Comparison of ENCODE assay signal across 22 cellular contexts in the genomic region with DNA sequence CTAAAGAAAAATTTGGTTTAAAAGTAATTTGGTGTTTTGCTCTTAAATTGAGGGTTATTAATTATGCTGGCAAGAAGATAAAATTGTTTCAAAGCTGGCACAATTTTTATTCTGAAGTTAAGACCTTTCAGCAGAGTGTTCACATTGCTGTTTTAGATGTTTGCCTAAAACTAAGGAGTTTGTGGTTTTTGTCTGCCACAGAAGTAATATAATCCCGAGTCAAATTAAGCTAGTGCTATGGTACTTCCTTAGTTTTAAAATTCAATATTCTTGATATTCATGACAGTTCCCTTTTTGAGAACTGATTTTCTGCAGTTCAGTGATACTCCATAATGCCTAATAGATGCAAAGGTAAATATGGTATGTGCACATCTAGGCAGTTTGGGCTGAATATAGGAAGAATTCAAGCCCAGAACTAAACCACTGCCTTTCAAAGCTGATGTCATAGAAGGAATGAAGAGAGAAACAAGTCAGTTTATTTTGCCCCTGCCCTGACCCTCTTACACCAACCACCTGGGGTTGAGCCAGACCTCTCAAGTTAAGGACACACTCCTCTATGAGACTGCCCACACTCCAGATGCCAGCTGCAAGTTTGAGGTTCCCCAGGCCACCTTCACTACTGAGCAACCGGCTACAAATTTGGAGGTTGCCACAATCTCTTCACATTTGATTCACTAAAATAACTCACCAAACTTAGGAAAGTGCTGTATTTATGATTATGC. TPM values are rescaled to one million over a fixed set of nuclear protein-coding genes. Genes with fewer than 3 reads are reported as not detected.
"Had no signal": no experiment of that assay in that cellular context is flagged by ENCODE, and none has a peak within 500 bp of the region (broad histone marks: within the 10 kb centered on the region; RNA-seq: fewer than 3 reads in every experiment).

No MANE protein-coding gene starts in this region.

- H3K4me3 ChIP-seq: ascending aorta, cardiac muscle cell, esophagus muscularis mucosa, thoracic aorta had no signal

- H3K4me1 ChIP-seq: ascending aorta, esophagus muscularis mucosa had no signal

- ATAC-seq: activated T-cell treated with anti-CD3 and anti-CD28 coated beads, Interleukin-2, amount 50 U/mL, for 72 hours; left colon; stimulated activated naive B cell treated with anti-CD40 and anti-IgM and Interleukin-4, amounts not matched to agents 10 μg/mL and 1 μg/mL and 100 μg/mL, for 72 hours; T-helper 17 cell had no signal

- H3K9me3 ChIP-seq: ascending aorta, esophagus muscularis mucosa, thoracic aorta had no signal

- H3K36me3 ChIP-seq: ascending aorta, cardiac muscle cell, esophagus muscularis mucosa, thoracic aorta, WERI-Rb-1 had no signal

- H3K27ac ChIP-seq: ascending aorta, cardiac muscle cell, esophagus muscularis mucosa, thoracic aorta, WERI-Rb-1 had no signal

- DNase-seq: activated CD4-positive, alpha-beta T cell treated with anti-CD3 and anti-CD28 coated beads for 1 hour; activated CD8-positive, alpha-beta memory T cell treated with anti-CD3 and anti-CD28 coated beads for 24 hours; activated CD8-positive, alpha-beta memory T cell treated with anti-CD3 and anti-CD28 coated beads, Interleukin-2, amount 50 U/mL, for 48 hours; activated effector memory CD4-positive, alpha-beta T cell treated with anti-CD3 and anti-CD28 coated beads, Interleukin-2, amount 50 U/mL, for 16 hours; activated naive CD4-positive, alpha-beta T cell treated with anti-CD3 and anti-CD28 coated beads, Interleukin-2, amount 50 U/mL, for 16 hours; activated T-cell treated with anti-CD3 and anti-CD28 coated beads, Interleukin-2, amount 50 U/mL, for 72 hours; effector CD8-positive, alpha-beta T cell; hypothalamus; islet precursor cell; left colon; mammary epithelial cell; midbrain; nephron progenitor cell; nucleus accumbens; posterior cingulate gyrus; stimulated activated naive B cell treated with anti-CD40 and anti-IgM and Interleukin-4, amounts not matched to agents 10 μg/mL and 1 μg/mL and 100 μg/mL, for 72 hours; T-helper 17 cell; WERI-Rb-1 had no signal

- H3K27me3 ChIP-seq: ascending aorta, cardiac muscle cell, esophagus muscularis mucosa had no signal

RNA-seq across cellular contexts. Expression of a gene that starts 32.1 kb away (rescaled TPM):
- total RNA-seq: activated T-cell treated with anti-CD3 and anti-CD28 coated beads, Interleukin-2, amount 50 U/mL, for 72 hours had no signal
